8 cellular contexts compared by ENCODE assay signal in the genomic region with DNA sequence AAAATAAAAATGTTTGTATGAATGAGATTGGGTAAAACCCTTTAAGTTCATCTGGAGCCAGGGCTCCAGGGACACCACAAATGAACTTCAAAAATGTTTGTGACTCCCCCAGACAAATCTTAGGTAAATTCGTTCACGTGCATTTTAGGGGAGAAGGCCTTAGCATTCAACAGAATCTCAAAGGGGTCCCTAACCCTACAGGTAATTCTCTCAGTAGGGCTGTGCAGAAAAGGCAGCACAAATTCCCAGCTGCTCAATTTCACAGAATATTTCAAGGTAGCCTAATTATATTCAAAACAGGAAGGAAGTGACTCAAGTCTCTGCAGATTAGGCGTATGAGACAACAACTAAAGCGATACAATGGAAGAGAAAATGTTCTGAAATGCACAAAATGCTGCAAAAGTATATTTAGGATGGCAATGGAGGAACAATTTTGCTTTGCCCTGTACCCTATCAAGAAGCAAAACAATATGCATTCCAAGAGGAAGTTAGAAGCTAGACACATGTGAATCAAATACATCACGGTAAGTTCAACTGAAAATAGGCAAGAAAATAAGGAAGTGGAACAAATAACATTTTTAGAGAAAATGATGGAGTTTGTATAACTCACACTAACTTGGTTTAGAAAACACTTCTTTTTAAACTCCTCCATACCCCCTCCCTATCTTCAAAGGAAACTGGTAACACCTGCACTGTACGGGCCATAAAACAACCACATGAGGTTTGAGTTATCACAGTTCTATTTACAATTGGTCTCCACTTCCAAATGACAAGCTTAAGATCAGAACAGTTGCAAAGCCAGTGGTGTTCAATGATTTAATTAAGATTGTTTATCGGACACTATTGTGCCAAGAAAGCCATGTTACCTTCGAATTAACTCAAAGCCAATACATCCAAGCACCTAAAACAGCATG. TPM values are rescaled to one million over a fixed set of nuclear protein-coding genes. Genes with fewer than 3 reads are reported as not detected.
A peak's percentile ranks its signal among the peaks of the same experiment; 100 is the strongest.
DNase-seq lines count a peak whose midpoint lies in the region; ATAC-seq and TF ChIP-seq lines count a peak whose summit lies in the region.

No MANE protein-coding gene starts in this region.

- H3K9me3 Mint-ChIP-seq in activated CD8-positive, alpha-beta T cell treated with anti-CD3 and anti-CD28 coated beads, Interleukin-2, amount 10 ng/mL, durations not matched to agents 7 days and 5 days (ENCODE audit: insufficient read depth): no peaks in the 10 kb centered on the region

- peak overlapping the region in 11 of 12 donors; percentile 32 to 99 (median 90) for H3K27ac ChIP-seq in heart left ventricle
- no peak overlapping the region for H3K27ac ChIP-seq in urinary bladder (ENCODE audit: low read depth)

- H3K4me3 ChIP-seq in heart left ventricle (peak overlapping the region; percentile 82 to 100 (median 92)), urinary bladder (ENCODE audit: low read depth, low read length) (peak overlapping the region; percentile 86)

- H3K27me3 ChIP-seq in heart left ventricle: no peaks in the 10 kb centered on the region

- no peaks in the 10 kb centered on the region for H3K27me3 Mint-ChIP-seq in activated CD8-positive, alpha-beta T cell treated with anti-CD3 and anti-CD28 coated beads, Interleukin-2, amount 10 ng/mL, durations not matched to agents 7 days and 5 days (ENCODE audit: low read depth)

- H3K9me3 ChIP-seq in heart left ventricle: no peaks in the 10 kb centered on the region

- no peak for TF ChIP-seq POLR2A in heart left ventricle (IDR thresholded peaks at IDR 0.05)

- peaks cover 51% of the 10 kb centered on the region for H3K4me1 Mint-ChIP-seq in activated CD8-positive, alpha-beta T cell treated with anti-CD3 and anti-CD28 coated beads, Interleukin-2, amount 10 ng/mL, durations not matched to agents 7 days and 5 days (ENCODE audit: low read depth)

- POLR2A ChIA-PET in activated CD8-positive, alpha-beta T cell treated with anti-CD3 and anti-CD28 coated beads, Interleukin-2, amount 10 ng/mL, durations not matched to agents 7 days and 5 days (lab: Charles Lee): interaction anchor here (1.1 to 1.5 kb wide), 4 partner anchors 12 to 474 kb away, joined by 3 to 6 read pairs (median 4); a partner anchor contains a TSS

- ATAC-seq in heart left ventricle (no peak), Right ventricle myocardium superior (ENCODE audit: poor library complexity) (no peak), GM21526 (IDR thresholded peaks at IDR 0.05; ENCODE audit: low FRiP score, unreplicated experiment) (no peak)
- ATAC-seq in activated CD8-positive, alpha-beta T cell treated with anti-CD3 and anti-CD28 coated beads, Interleukin-2, amount 10 ng/mL, durations not matched to agents 7 days and 5 days: no peak

- CTCF ChIA-PET in activated CD8-positive, alpha-beta T cell treated with anti-CD3 and anti-CD28 coated beads, Interleukin-2, amount 10 ng/mL, durations not matched to agents 7 days and 5 days (lab: Charles Lee): interaction anchor here (0.5 to 2.1 kb wide), 8 partner anchors 10 to 149 kb away, joined by 3 to 7 read pairs (median 4); no protein-coding TSS in a partner anchor

- intact Hi-C loops in heart left ventricle (cut with DNase I) (loop anchor here in 4 of 10 donors (5.0 kb wide), 3 partner anchors 32 to 53 kb away; a partner anchor contains a TSS), Right ventricle myocardium superior (cut with DNase I) (loop anchor here (5.0 kb wide), 1 partner anchor 42 kb away; no protein-coding TSS in a partner anchor)

- DNase-seq in heart left ventricle (no peak), Right ventricle myocardium superior (no peak), left kidney (ENCODE audit: low read depth, low spot score) (peak; percentile 53), cerebellar nuclear complex (lab: John Stamatoyannopoulos, UW) (no peak), UCSD-AML1 (lab: John Stamatoyannopoulos, UW; ENCODE audit: unreplicated experiment) (no peak)
- no peak for DNase-seq in activated CD8-positive, alpha-beta T cell treated with anti-CD3 and anti-CD28 coated beads, Interleukin-2, amount 10 ng/mL, durations not matched to agents 7 days and 5 days

- H3K27ac Mint-ChIP-seq in activated CD8-positive, alpha-beta T cell treated with anti-CD3 and anti-CD28 coated beads, Interleukin-2, amount 10 ng/mL, durations not matched to agents 7 days and 5 days: peak overlapping the region; percentile 96

- peaks cover 33% of the 10 kb centered on the region for H3K36me3 Mint-ChIP-seq in activated CD8-positive, alpha-beta T cell treated with anti-CD3 and anti-CD28 coated beads, Interleukin-2, amount 10 ng/mL, durations not matched to agents 7 days and 5 days (ENCODE audit: low read depth)

- WGBS in heart left ventricle, 4 donors: 37 to 49% (median 41%) methylated on average over 8 of the region's 8 CpGs
- 59% methylated on average over 8 of the region's 8 CpGs for WGBS in urinary bladder

- peaks cover 0 to 60% (median 33%) of the 10 kb centered on the region in 12 donors for H3K4me1 ChIP-seq in heart left ventricle
- H3K4me1 ChIP-seq in urinary bladder (ENCODE audit: insufficient read depth): no peaks in the 10 kb centered on the region

- H3K4me3 Mint-ChIP-seq in activated CD8-positive, alpha-beta T cell treated with anti-CD3 and anti-CD28 coated beads, Interleukin-2, amount 10 ng/mL, durations not matched to agents 7 days and 5 days: peak overlapping the region; percentile 99

- peaks cover 0 to 30% (median 21%) of the 10 kb centered on the region in 9 donors for H3K36me3 ChIP-seq in heart left ventricle
- H3K36me3 ChIP-seq in urinary bladder (ENCODE audit: insufficient read depth): peaks cover 3% of the 10 kb centered on the region

- no peak for TF ChIP-seq CTCF in heart left ventricle (IDR thresholded peaks at IDR 0.05)

RNA-seq across cellular contexts. Expression of a gene that starts 1.6 kb away (rescaled TPM):
- total RNA-seq in heart left ventricle (10 to 100 TPM; 28.5 to 56.7 (median 41.7) TPM), Right ventricle myocardium superior (41.5 TPM), urinary bladder (66.0 TPM)
- polyA plus RNA-seq in heart left ventricle (10 to 100 TPM; 17.4 to 33.9 TPM), urinary bladder (23.0 TPM)
- total RNA-seq in activated CD8-positive, alpha-beta T cell treated with anti-CD3 and anti-CD28 coated beads, Interleukin-2, amount 10 ng/mL, durations not matched to agents 7 days and 5 days: 10 to 100 TPM; 86.6 to 87.7 TPM

RNA-seq across cellular contexts. Expression of a gene that starts 4.7 kb away (rescaled TPM):
- total RNA-seq in heart left ventricle (10 to 100 TPM; 16.0 to 80.6 (median 24.4) TPM), Right ventricle myocardium superior (24.7 TPM), urinary bladder (63.4 TPM)
- polyA plus RNA-seq in heart left ventricle (10 to 100 TPM in 1 of 2 donors, 1 to 10 TPM in 1; 8.4 to 47.4 TPM), urinary bladder (40.4 TPM)
- 10 to 100 TPM; 76.0 to 78.1 TPM for total RNA-seq in activated CD8-positive, alpha-beta T cell treated with anti-CD3 and anti-CD28 coated beads, Interleukin-2, amount 10 ng/mL, durations not matched to agents 7 days and 5 days

RNA-seq across cellular contexts. Expression of a gene that starts 53.8 kb away (rescaled TPM):
- 10 to 100 TPM in 1 of 9 donors, 1 to 10 TPM in 8; 3.5 to 13.3 (median 4.7) TPM for total RNA-seq in heart left ventricle
- polyA plus RNA-seq in heart left ventricle: 1 to 10 TPM; 4.1 to 7.5 TPM
- total RNA-seq in Right ventricle myocardium superior: 6.7 TPM
- total RNA-seq in activated CD8-positive, alpha-beta T cell treated with anti-CD3 and anti-CD28 coated beads, Interleukin-2, amount 10 ng/mL, durations not matched to agents 7 days and 5 days: 10 to 100 TPM; 15.5 to 16.2 TPM
- total RNA-seq in urinary bladder: 21.1 TPM
- polyA plus RNA-seq in urinary bladder: 14.7 TPM
